Comparison of ENCODE assay signal across 29 cellular contexts in the genomic region with DNA sequence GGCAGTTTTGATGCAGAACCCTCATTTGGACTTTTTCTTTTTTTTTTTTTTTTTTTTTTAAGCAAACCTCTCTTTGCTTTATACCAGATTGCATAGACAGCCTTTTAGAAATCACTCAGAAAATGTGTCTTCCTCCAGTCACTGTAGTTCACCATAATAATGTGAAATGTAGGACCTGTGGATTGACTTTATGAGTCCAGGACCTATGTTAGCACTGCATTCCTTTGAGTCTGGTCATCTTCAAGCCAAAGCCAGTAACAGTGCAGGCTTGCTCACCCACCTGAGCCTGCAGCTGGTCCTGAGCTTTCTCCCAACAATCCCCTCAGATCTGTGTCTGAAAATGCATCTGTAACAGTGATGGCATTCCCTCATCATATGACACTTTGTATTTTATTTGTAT.
DNase-seq lines count a peak whose midpoint lies in the region; ATAC-seq, FAIRE-seq and TF ChIP-seq lines count a peak whose summit lies in the region.
"Had no signal": no experiment of that assay in that cellular context is flagged by ENCODE, and none has a peak within 500 bp of the region (broad histone marks: within the 10 kb centered on the region; RNA-seq: fewer than 3 reads in every experiment).

No MANE protein-coding gene starts in this region.

- no peaks in the 10 kb centered on the region for H4K20me1 ChIP-seq in GM23248 (ENCODE audit: insufficient read depth)

- H3K27me3 ChIP-seq in GM23248 (replicated peaks; ENCODE audit: insufficient read depth): no peaks in the 10 kb centered on the region
- H3K27me3 ChIP-seq in RWPE2 (ENCODE audit: insufficient read depth, poor library complexity, severe bottlenecking): no peaks in the 10 kb centered on the region
- H3K27me3 ChIP-seq: gastrocnemius medialis, vagina had no signal

- no peaks in the 10 kb centered on the region for H3K9me2 ChIP-seq in GM23248 (ENCODE audit: insufficient read depth)

- no peaks in the 10 kb centered on the region for H3K36me3 Mint-ChIP-seq in activated T-helper 2 cell treated with anti-CD3 and anti-CD28 coated beads, Interferon-gamma antibody, Interleukin-2, Interleukin-4, amounts not matched to agents 10 μg/mL and 5 μg/mL and 100 μg/mL, durations not matched to agents 14 hours and 24 hours and 36 hours (ENCODE audit: low read depth)
- H3K36me3 Mint-ChIP-seq in activated CD4-positive, alpha-beta memory T cell treated with anti-CD3 and anti-CD28 coated beads for 36 hours: no peaks in the 10 kb centered on the region
- H3K36me3 Mint-ChIP-seq: stimulated activated memory B cell treated with anti-CD40 and anti-IgM and Interleukin-4, amounts not matched to agents 10 μg/mL and 1 μg/mL and 100 μg/mL, for 72 hours had no signal

- H3K27me3 Mint-ChIP-seq in activated T-helper 2 cell treated with anti-CD3 and anti-CD28 coated beads, Interferon-gamma antibody, Interleukin-2, Interleukin-4, amounts not matched to agents 10 μg/mL and 5 μg/mL and 100 μg/mL, durations not matched to agents 14 hours and 24 hours and 36 hours (ENCODE audit: low read depth): peaks cover 27% of the 10 kb centered on the region
- H3K27me3 Mint-ChIP-seq in activated CD4-positive, alpha-beta memory T cell treated with anti-CD3 and anti-CD28 coated beads for 36 hours: peaks cover 13% of the 10 kb centered on the region

- peak; percentile 77 for ATAC-seq in RWPE2 (ENCODE audit: low read depth)
- ATAC-seq: activated CD8-positive, alpha-beta memory T cell treated with anti-CD3 and anti-CD28 coated beads, Interleukin-2, amount 10 ng/mL, durations not matched to agents 7 days and 5 days; activated T-cell treated with anti-CD3 and anti-CD28 coated beads, Interleukin-2, amount 50 U/mL, for 72 hours; gastrocnemius medialis; lower lobe of right lung; right cardiac atrium; SK-N-SH treated with all-trans-retinoic acid at 6 μM for 48 hours; stimulated activated memory B cell treated with anti-CD40 and anti-IgM and Interleukin-4, amounts not matched to agents 10 μg/mL and 1 μg/mL and 100 μg/mL, for 72 hours had no signal

- H2AFZ ChIP-seq in GM23248: no peak overlapping the region
- H2AFZ ChIP-seq: parathyroid adenoma had no signal

- H3K27ac Mint-ChIP-seq in activated T-helper 2 cell treated with anti-CD3 and anti-CD28 coated beads, Interferon-gamma antibody, Interleukin-2, Interleukin-4, amounts not matched to agents 10 μg/mL and 5 μg/mL and 100 μg/mL, durations not matched to agents 14 hours and 24 hours and 36 hours: no peak overlapping the region
- H3K27ac Mint-ChIP-seq in activated CD4-positive, alpha-beta memory T cell treated with anti-CD3 and anti-CD28 coated beads for 36 hours: no peak overlapping the region
- H3K27ac Mint-ChIP-seq: activated CD4-positive, alpha-beta T cell treated with anti-CD3 and anti-CD28 coated beads, Interleukin-2, amount 10 ng/mL, durations not matched to agents 24 days and 14 days; activated CD8-positive, alpha-beta memory T cell treated with anti-CD3 and anti-CD28 coated beads, Interleukin-2, amount 10 ng/mL, durations not matched to agents 7 days and 5 days; activated T-cell treated with anti-CD3 and anti-CD28 coated beads, Interleukin-2, amount 50 U/mL, for 72 hours; CD4-positive, alpha-beta T cell; stimulated activated memory B cell treated with anti-CD40 and anti-IgM and Interleukin-4, amounts not matched to agents 10 μg/mL and 1 μg/mL and 100 μg/mL, for 72 hours had no signal

- H3K4me1 Mint-ChIP-seq in activated T-helper 2 cell treated with anti-CD3 and anti-CD28 coated beads, Interferon-gamma antibody, Interleukin-2, Interleukin-4, amounts not matched to agents 10 μg/mL and 5 μg/mL and 100 μg/mL, durations not matched to agents 14 hours and 24 hours and 36 hours (ENCODE audit: low read depth): peaks cover 1% of the 10 kb centered on the region
- H3K4me1 Mint-ChIP-seq in activated CD4-positive, alpha-beta memory T cell treated with anti-CD3 and anti-CD28 coated beads for 36 hours (ENCODE audit: low read depth): no peaks in the 10 kb centered on the region
- H3K4me1 Mint-ChIP-seq: activated CD8-positive, alpha-beta memory T cell treated with anti-CD3 and anti-CD28 coated beads, Interleukin-2, amount 10 ng/mL, durations not matched to agents 7 days and 5 days; stimulated activated memory B cell treated with anti-CD40 and anti-IgM and Interleukin-4, amounts not matched to agents 10 μg/mL and 1 μg/mL and 100 μg/mL, for 72 hours had no signal

- H3K4me3 Mint-ChIP-seq in activated T-helper 2 cell treated with anti-CD3 and anti-CD28 coated beads, Interferon-gamma antibody, Interleukin-2, Interleukin-4, amounts not matched to agents 10 μg/mL and 5 μg/mL and 100 μg/mL, durations not matched to agents 14 hours and 24 hours and 36 hours (ENCODE audit: low read depth): no peak overlapping the region
- H3K4me3 Mint-ChIP-seq in activated CD4-positive, alpha-beta memory T cell treated with anti-CD3 and anti-CD28 coated beads for 36 hours: no peak overlapping the region
- H3K4me3 Mint-ChIP-seq: activated CD4-positive, alpha-beta T cell treated with anti-CD3 and anti-CD28 coated beads, Interleukin-2, amount 10 ng/mL, durations not matched to agents 24 days and 14 days; activated CD8-positive, alpha-beta memory T cell treated with anti-CD3 and anti-CD28 coated beads, Interleukin-2, amount 10 ng/mL, durations not matched to agents 7 days and 5 days; activated T-cell treated with anti-CD3 and anti-CD28 coated beads, Interleukin-2, amount 50 U/mL, for 72 hours; CD4-positive, alpha-beta T cell; stimulated activated memory B cell treated with anti-CD40 and anti-IgM and Interleukin-4, amounts not matched to agents 10 μg/mL and 1 μg/mL and 100 μg/mL, for 72 hours had no signal

- H3K9ac ChIP-seq in GM23248: no peak overlapping the region
- H3K9ac ChIP-seq: parathyroid adenoma had no signal

- H3K9me3 ChIP-seq in GM23248 (ENCODE audit: low read depth): no peaks in the 10 kb centered on the region
- no peaks in the 10 kb centered on the region for H3K9me3 ChIP-seq in RWPE2 (ENCODE audit: severe bottlenecking)
- H3K9me3 ChIP-seq: gastrocnemius medialis, lower lobe of right lung, vagina had no signal

- intact Hi-C loops in activated T-helper 2 cell treated with anti-CD3 and anti-CD28 coated beads, Interferon-gamma antibody, Interleukin-2, Interleukin-4, amounts not matched to agents 10 μg/mL and 5 μg/mL and 100 μg/mL, durations not matched to agents 14 hours and 24 hours and 36 hours (cut with micrococcal nuclease): no loop called here
- intact Hi-C loops in activated CD4-positive, alpha-beta memory T cell treated with anti-CD3 and anti-CD28 coated beads for 36 hours (cut with micrococcal nuclease): no loop called here

- in situ Hi-C loops in GM23248 (cut with MboI) (no loop called here), ACHN (cut with HindIII; ENCODE audit: low pct_ligation_motif_present, low pct_unique_long_range_greater_than_20kb, low sequenced_read_pairs) (no loop called here)

- H3K36me3 ChIP-seq in GM23248 (ENCODE audit: low read depth): no peaks in the 10 kb centered on the region
- no peaks in the 10 kb centered on the region for H3K36me3 ChIP-seq in RWPE2 (ENCODE audit: low read depth)
- H3K36me3 ChIP-seq: gastrocnemius medialis, lower lobe of right lung, vagina had no signal

- H3K9me3 Mint-ChIP-seq in activated T-helper 2 cell treated with anti-CD3 and anti-CD28 coated beads, Interferon-gamma antibody, Interleukin-2, Interleukin-4, amounts not matched to agents 10 μg/mL and 5 μg/mL and 100 μg/mL, durations not matched to agents 14 hours and 24 hours and 36 hours: no peaks in the 10 kb centered on the region
- no peaks in the 10 kb centered on the region for H3K9me3 Mint-ChIP-seq in activated CD4-positive, alpha-beta memory T cell treated with anti-CD3 and anti-CD28 coated beads for 36 hours
- H3K9me3 Mint-ChIP-seq: activated CD4-positive, alpha-beta T cell treated with anti-CD3 and anti-CD28 coated beads, Interleukin-2, amount 10 ng/mL, durations not matched to agents 24 days and 14 days; activated T-cell treated with anti-CD3 and anti-CD28 coated beads, Interleukin-2, amount 50 U/mL, for 72 hours; CD4-positive, alpha-beta T cell; stimulated activated memory B cell treated with anti-CD40 and anti-IgM and Interleukin-4, amounts not matched to agents 10 μg/mL and 1 μg/mL and 100 μg/mL, for 72 hours had no signal

- FAIRE-seq in urothelium cell line (lab: Jason Lieb, UNC): no peak
- FAIRE-seq: G401.6, GM18507, H1, islet of Langerhans had no signal

- no peaks in the 10 kb centered on the region for H3K79me2 ChIP-seq in GM23248 (ENCODE audit: insufficient read depth)
- H3K79me2 ChIP-seq: parathyroid adenoma had no signal

- H3K4me3 ChIP-seq in GM23248 (no peak overlapping the region), RWPE2 (ENCODE audit: severe bottlenecking) (no peak overlapping the region), fibroblast of the aortic adventitia (ENCODE audit: low read depth, low read length) (no peak overlapping the region)
- H3K4me3 ChIP-seq: gastrocnemius medialis, lower lobe of right lung, vagina had no signal

- H3F3A ChIP-seq in GM23248 (ENCODE audit: insufficient read depth): peaks cover 40% of the 10 kb centered on the region

- CTCF ChIA-PET in activated CD4-positive, alpha-beta memory T cell treated with anti-CD3 and anti-CD28 coated beads for 36 hours (lab: Charles Lee): no interaction called here

- H3K4me2 ChIP-seq in GM23248 (ENCODE audit: unreplicated experiment): peak overlapping the region; percentile 11

- POLR2A ChIA-PET in activated CD4-positive, alpha-beta memory T cell treated with anti-CD3 and anti-CD28 coated beads for 36 hours (lab: Charles Lee): no interaction called here

- H3K27ac ChIP-seq in GM23248 (no peak overlapping the region), RWPE2 (ENCODE audit: poor library complexity, severe bottlenecking) (no peak overlapping the region)
- H3K27ac ChIP-seq: gastrocnemius medialis, lower lobe of right lung, parathyroid adenoma, vagina had no signal

- TF ChIP-seq CTCF in RWPE2 (IDR thresholded peaks at IDR 0.05; ENCODE audit: poor library complexity, severe bottlenecking) (no peak), fibroblast of the aortic adventitia (IDR thresholded peaks at IDR 0.05; ENCODE audit: insufficient read depth, low read length) (no peak)

- DNase-seq in GM23248: peak; percentile 49
- no peak for DNase-seq in RWPE2 (ENCODE audit: low spot score)
- DNase-seq in fibroblast of the aortic adventitia (ENCODE audit: low read depth): peak; percentile 22
- peak; percentile 50 for DNase-seq in urothelium cell line (ENCODE audit: low spot score)
- no peak for DNase-seq in ACHN
- no peak for DNase-seq in activated T-helper 2 cell treated with anti-CD3 and anti-CD28 coated beads, Interferon-gamma antibody, Interleukin-2, Interleukin-4, amounts not matched to agents 10 μg/mL and 5 μg/mL and 100 μg/mL, durations not matched to agents 14 hours and 24 hours and 36 hours (ENCODE audit: low spot score)
- DNase-seq in activated CD4-positive, alpha-beta memory T cell treated with anti-CD3 and anti-CD28 coated beads for 36 hours: no peak
- DNase-seq: activated CD4-positive, alpha-beta T cell treated with anti-CD3 and anti-CD28 coated beads, Interleukin-2, amount 10 ng/mL, durations not matched to agents 24 days and 14 days; activated CD8-positive, alpha-beta memory T cell treated with anti-CD3 and anti-CD28 coated beads, Interleukin-2, amount 10 ng/mL, durations not matched to agents 7 days and 5 days; activated naive CD4-positive, alpha-beta T cell treated with anti-CD3 and anti-CD28 coated beads, Interleukin-2, amount 50 U/mL, for 16 hours; activated T-cell treated with anti-CD3 and anti-CD28 coated beads, Interleukin-2, amount 50 U/mL, for 72 hours; aorta; CD4-positive, alpha-beta T cell; gastrocnemius medialis; Kasumi-1; lower lobe of right lung; NCI-H1092; NCI-H1930; NCI-H748 treated with DMSO at 0.1 percent for 48 hours; right cardiac atrium; stimulated activated CD4-positive, alpha-beta T cell treated with anti-CD3 and anti-CD28 coated beads, Interleukin-4, amount 100 ng/mL, for 1 hour had no signal

- H3K4me1 ChIP-seq in GM23248 (ENCODE audit: insufficient read depth): peaks cover 45% of the 10 kb centered on the region
- peaks cover 16% of the 10 kb centered on the region for H3K4me1 ChIP-seq in RWPE2 (ENCODE audit: insufficient read depth, poor library complexity, severe bottlenecking)
- H3K4me1 ChIP-seq: gastrocnemius medialis, lower lobe of right lung, parathyroid adenoma had no signal

Comparison
In these comparisons a context has a peak if more than half of its experiments do, and no peak if none do; other contexts are left out.
1. DNase-seq: peak in GM23248 (single experiment), fibroblast of the aortic adventitia (single experiment) and urothelium cell line (single experiment); none in RWPE2 (single experiment), ACHN (single experiment), activated T-helper 2 cell treated with anti-CD3 and anti-CD28 coated beads, Interferon-gamma antibody, Interleukin-2, Interleukin-4, amounts not matched to agents 10 μg/mL and 5 μg/mL and 100 μg/mL, durations not matched to agents 14 hours and 24 hours and 36 hours (single experiment) and activated CD4-positive, alpha-beta memory T cell treated with anti-CD3 and anti-CD28 coated beads for 36 hours (single experiment).